ENCODE assay signal across 8 cellular contexts in the genomic region with DNA sequence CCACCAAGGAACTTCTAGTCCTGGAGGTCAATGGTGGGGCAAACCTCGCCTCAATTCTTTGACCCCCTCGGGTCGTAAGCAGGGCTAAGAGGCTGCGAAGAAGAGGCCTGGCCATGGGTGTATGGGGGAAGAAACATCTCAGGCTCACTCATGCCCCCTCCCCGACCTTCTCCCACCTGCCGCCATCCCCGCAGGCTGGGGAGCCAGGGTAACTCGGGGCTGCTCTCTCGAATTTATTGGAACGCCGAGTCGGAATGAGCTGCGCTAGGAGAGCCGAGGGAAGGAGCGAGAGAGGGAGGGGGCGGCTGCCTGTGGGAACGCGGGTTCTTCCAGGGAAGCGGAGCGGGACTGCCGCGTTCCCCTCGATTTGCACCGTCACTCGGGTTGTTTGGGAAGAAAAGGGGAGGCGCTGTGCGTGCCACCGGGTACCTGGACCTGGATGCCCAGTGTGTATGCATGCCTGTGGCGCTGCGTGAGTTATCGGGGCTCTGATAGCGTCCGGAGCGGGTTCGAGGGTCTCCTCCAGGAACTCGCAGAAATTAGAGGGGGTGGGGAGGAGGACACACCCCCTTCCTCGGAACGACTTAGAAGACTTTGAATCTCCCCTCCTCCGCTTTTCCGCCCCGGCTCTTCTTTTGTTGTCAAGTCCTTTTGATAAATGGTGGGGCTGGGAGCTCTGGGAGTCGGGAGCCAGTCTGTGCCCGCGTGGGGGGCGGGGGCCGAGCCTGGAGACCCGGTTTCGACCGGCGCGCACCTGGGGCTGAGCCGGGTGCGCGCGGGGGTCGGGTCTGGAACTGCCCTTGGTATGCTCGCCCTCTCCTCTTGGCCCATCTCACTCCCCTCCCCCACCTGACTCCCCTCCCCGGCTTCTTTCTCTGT. TPM values are rescaled to one million over a fixed set of nuclear protein-coding genes. Genes with fewer than 3 reads are reported as not detected.
DNase-seq lines count a peak whose midpoint lies in the region; FAIRE-seq and TF ChIP-seq lines count a peak whose summit lies in the region.

No MANE protein-coding gene starts in this region.

- DNase-seq in CD4-positive, alpha-beta memory T cell: no peak
- DNase-seq in HFFc6: no peak
- DNase-seq in foreskin melanocyte: peak; percentile 25
- DNase-seq in osteocyte (ENCODE audit: extremely low spot score, unreplicated experiment): no peak
- DNase-seq in effector CD4-positive, alpha-beta T cell: no peak
- no peak for DNase-seq in D341Med (ENCODE audit: low spot score)
- DNase-seq in GM12891 (ENCODE audit: insufficient read length, low spot score): no peak

- no peak for TF ChIP-seq CTCF in HFFc6 (IDR thresholded peaks at IDR 0.05)
- TF ChIP-seq CTCF in VCaP (conservative IDR thresholded peaks at IDR 0.05): no peak
- TF ChIP-seq CTCF in osteocyte (IDR thresholded peaks at IDR 0.05): no peak

- intact Hi-C loops in CD4-positive, alpha-beta memory T cell (cut with micrococcal nuclease): loop anchor here (5.0 kb wide), 2 partner anchors 504 to 634 kb away; no protein-coding TSS in a partner anchor

- no peak for FAIRE-seq in GM12891 (lab: Jason Lieb, UNC)

- no peaks in the 10 kb centered on the region for H3K9me3 ChIP-seq in CD4-positive, alpha-beta memory T cell (ENCODE audit: control insufficient read depth in 1 of 2, low read length in 2 of 2)

- no peak overlapping the region for H3K27ac ChIP-seq in CD4-positive, alpha-beta memory T cell (ENCODE audit: low read depth, low read length)
- H3K27ac ChIP-seq in VCaP: peak overlapping the region; percentile 96

- H3K36me3 ChIP-seq in CD4-positive, alpha-beta memory T cell (ENCODE audit: insufficient read depth, low read length): no peaks in the 10 kb centered on the region

- peaks cover 38% of the 10 kb centered on the region for H3K4me1 ChIP-seq in CD4-positive, alpha-beta memory T cell (ENCODE audit: insufficient read depth, low read length)

- H3K4me1 Mint-ChIP-seq in CD4-positive, alpha-beta memory T cell: peaks cover 10 to 45% (median 31%) of the 10 kb centered on the region in 4 donors
- peaks cover 19% of the 10 kb centered on the region for H3K4me1 Mint-ChIP-seq in HFFc6 (ENCODE audit: low read depth)
- peaks cover 36% of the 10 kb centered on the region for H3K4me1 Mint-ChIP-seq in osteocyte (ENCODE audit: unreplicated experiment)

- no peak for TF ChIP-seq POLR2A in GM12891 (IDR thresholded peaks at IDR 0.05; ENCODE audit: low read depth, low read length)

- H3K27me3 ChIP-seq in CD4-positive, alpha-beta memory T cell (ENCODE audit: insufficient read depth, low read length): peaks cover 22% of the 10 kb centered on the region

- H3K4me3 ChIP-seq in CD4-positive, alpha-beta memory T cell (ENCODE audit: low read length in 2 of 2): peak overlapping the region in 1 of 2 donors; percentile 66

- POLR2A ChIA-PET in CD4-positive, alpha-beta memory T cell (lab: Charles Lee; ENCODE audit: partially characterized antibody): no interaction called here

- peaks cover 0 to 3% of the 10 kb centered on the region in 2 donors for H3K36me3 Mint-ChIP-seq in CD4-positive, alpha-beta memory T cell
- H3K36me3 Mint-ChIP-seq in HFFc6 (ENCODE audit: low read depth): peaks cover under 1% of the 10 kb centered on the region; the same call in 1 of the 2 replicates
- peaks cover 2% of the 10 kb centered on the region for H3K36me3 Mint-ChIP-seq in osteocyte (ENCODE audit: unreplicated experiment)

- peaks cover 45 to 46% of the 10 kb centered on the region in 2 donors for H3K27me3 Mint-ChIP-seq in CD4-positive, alpha-beta memory T cell
- H3K27me3 Mint-ChIP-seq in HFFc6 (ENCODE audit: insufficient read depth): peaks cover 4% of the 10 kb centered on the region; the same call in 1 of the 2 replicates
- H3K27me3 Mint-ChIP-seq in osteocyte (ENCODE audit: unreplicated experiment): peaks cover 40% of the 10 kb centered on the region

- peaks cover 0 to 4% (median 0%) of the 10 kb centered on the region in 8 donors for H3K9me3 Mint-ChIP-seq in CD4-positive, alpha-beta memory T cell
- no peaks in the 10 kb centered on the region for H3K9me3 Mint-ChIP-seq in HFFc6
- H3K9me3 Mint-ChIP-seq in osteocyte (ENCODE audit: unreplicated experiment): no peaks in the 10 kb centered on the region

- CTCF ChIA-PET in CD4-positive, alpha-beta memory T cell (lab: Charles Lee; ENCODE audit: partially characterized antibody): no interaction called here

- peak overlapping the region in 1 of 7 donors; percentile 73 for H3K27ac Mint-ChIP-seq in CD4-positive, alpha-beta memory T cell
- H3K27ac Mint-ChIP-seq in HFFc6 (peak overlapping the region; percentile 87; the same call in 1 of the 2 replicates), osteocyte (ENCODE audit: unreplicated experiment) (peak overlapping the region; percentile 96)

- H3K4me3 Mint-ChIP-seq in CD4-positive, alpha-beta memory T cell: peak overlapping the region; percentile 81 to 95 (median 85)
- peak overlapping the region; percentile 98 for H3K4me3 Mint-ChIP-seq in HFFc6
- peak overlapping the region; percentile 94 for H3K4me3 Mint-ChIP-seq in osteocyte (ENCODE audit: unreplicated experiment)

TF ChIP-seq in GM12891, 5 proteins besides CTCF, POLR2A, EP300 and RAD21:
- no peak for TF ChIP-seq POU2F2 (IDR thresholded peaks at IDR 0.05; ENCODE audit: low read depth, low read length)
- no peak for TF ChIP-seq PAX5 (IDR thresholded peaks at IDR 0.05; ENCODE audit: insufficient read depth, low read length, severe bottlenecking)
- TF ChIP-seq SPI1 (IDR thresholded peaks at IDR 0.05; ENCODE audit: low read depth, low read length): no peak

RNA-seq across cellular contexts. Expression of a gene that starts 1.8 kb away (rescaled TPM):
- under 1 TPM in 1 of 2 experiments, not detected in 1; 0.12 TPM for total RNA-seq in CD4-positive, alpha-beta memory T cell
- not detected for polyA plus RNA-seq in CD4-positive, alpha-beta memory T cell
- total RNA-seq in HFFc6 (2021; fragmentation: NEBNext Ultra II Directional; extraction: Animal tissue kit (Norgen Biotek cat#: 25700)): 10 to 100 TPM in 1 of 6 experiments, 1 to 10 TPM in 5; 9.1 to 15.9 (median 9.7) TPM
- 38.5 and 42.1 TPM in 2 replicates for total RNA-seq in osteocyte
- polyA plus RNA-seq in GM12891 (2012; ENCODE audit: low read depth, missing spikeins): 0.05 TPM

RNA-seq across cellular contexts. Expression of a gene that starts 28.0 kb away (rescaled TPM):
- total RNA-seq in CD4-positive, alpha-beta memory T cell: not detected
- polyA plus RNA-seq in CD4-positive, alpha-beta memory T cell: not detected
- total RNA-seq in HFFc6 (2021; fragmentation: NEBNext Ultra II Directional; extraction: Animal tissue kit (Norgen Biotek cat#: 25700)): under 1 TPM in 1 of 6 experiments, not detected in 5; 0.32 TPM
- 0.19 and 1.3 TPM in 2 replicates for total RNA-seq in osteocyte
- polyA plus RNA-seq in GM12891 (2012; ENCODE audit: low read depth, missing spikeins): not detected

Comparison
In these comparisons a context has a peak if more than half of its experiments do, and no peak if none do; other contexts are left out.
1. RNA of a gene that starts 1.8 kb away (total RNA-seq): 38.5 to 42.1 TPM in osteocyte and 9.1 to 15.9 TPM in HFFc6; 0.12 TPM in CD4-positive, alpha-beta memory T cell; every median in the first group is over 4 times any median in the second.
2. Peak in every context shown above with its lines, with median percentiles within 50 percentile points of each other: H3K4me3 Mint-ChIP-seq.